In the genomic region with DNA sequence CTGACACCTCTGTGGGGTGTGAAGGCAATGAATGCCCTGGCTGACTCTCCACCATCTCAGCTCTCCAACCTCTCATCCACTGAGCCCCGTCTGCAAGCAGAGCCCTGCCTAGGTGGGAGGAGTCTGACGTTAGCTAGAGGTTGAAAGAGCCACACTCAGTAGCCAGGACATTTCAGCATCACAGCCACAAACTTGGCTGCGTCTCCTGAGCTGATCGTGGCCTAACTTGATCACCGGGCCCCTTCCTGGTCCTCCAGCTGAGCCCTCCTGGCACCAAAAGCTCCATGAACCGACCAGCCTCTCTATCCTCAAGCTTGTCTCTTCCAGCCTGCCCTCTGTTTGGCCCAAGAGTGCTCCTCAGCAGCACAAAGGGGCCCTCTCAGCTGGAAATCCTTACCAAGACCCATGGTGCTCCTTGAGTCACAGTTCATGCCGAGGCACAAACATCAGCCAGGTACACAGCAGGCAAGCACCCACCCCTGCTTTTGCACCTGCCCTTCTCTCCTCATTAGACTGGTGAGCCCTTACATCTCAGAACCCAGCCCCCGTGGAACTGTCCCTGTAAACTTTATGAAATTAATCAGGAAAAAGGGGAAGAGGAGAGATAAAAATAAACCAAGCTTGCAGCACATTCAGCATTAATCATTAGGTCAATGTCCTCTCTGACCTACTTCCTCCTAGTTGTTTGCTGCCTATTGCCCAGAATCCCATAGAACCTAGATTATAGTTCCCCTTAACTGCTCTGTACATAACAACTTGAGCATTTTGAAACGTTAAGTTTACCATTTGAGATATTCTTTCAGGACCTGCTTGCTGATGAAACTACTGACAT, we compare ENCODE assay signal across 19 cellular contexts.
DNase-seq lines count a peak whose midpoint lies in the region; ATAC-seq and TF ChIP-seq lines count a peak whose summit lies in the region.
"Had no signal": no experiment of that assay in that cellular context is flagged by ENCODE, and none has a peak within 500 bp of the region (broad histone marks: within the 10 kb centered on the region; RNA-seq: fewer than 3 reads in every experiment).

No MANE protein-coding gene starts in this region.

- no peaks in the 10 kb centered on the region for H3K9me3 Mint-ChIP-seq in nephron
- H3K9me3 Mint-ChIP-seq in CD4-positive, alpha-beta memory T cell, result peaks cover 0 to 8% (median 5%) of the 10 kb centered on the region in 8 donors

- intact Hi-C loops in CD4-positive, alpha-beta memory T cell (cut with micrococcal nuclease), result no loop called here

- no peaks in the 10 kb centered on the region for H3K4me1 ChIP-seq in CD4-positive, alpha-beta memory T cell (ENCODE audit: insufficient read depth, low read length)
- H3K4me1 ChIP-seq: ascending aorta, BLaER1, parathyroid adenoma had no signal

- peaks cover 16% of the 10 kb centered on the region for H3K27me3 Mint-ChIP-seq in nephron (ENCODE audit: low read depth)
- peaks cover 5 to 25% of the 10 kb centered on the region in 2 donors for H3K27me3 Mint-ChIP-seq in CD4-positive, alpha-beta memory T cell

- H3K27ac ChIP-seq in CD4-positive, alpha-beta memory T cell (ENCODE audit: low read depth, low read length), result no peak overlapping the region
- H3K27ac ChIP-seq: ascending aorta, BLaER1, parathyroid adenoma had no signal

- TF ChIP-seq CTCF in nephron (IDR thresholded peaks at IDR 0.05; ENCODE audit: unreplicated experiment in 3 of 3), result no peak

- H3K4me3 ChIP-seq in CD4-positive, alpha-beta memory T cell (ENCODE audit: low read length in 2 of 2), result no peak overlapping the region
- H3K4me3 ChIP-seq: ascending aorta, BLaER1 had no signal

- peak overlapping the region; percentile 2 to 94 (median 43) for H3K27ac Mint-ChIP-seq in nephron
- no peak overlapping the region for H3K27ac Mint-ChIP-seq in CD4-positive, alpha-beta memory T cell
- H3K27ac Mint-ChIP-seq: effector memory CD8-positive, alpha-beta T cell had no signal

- H3K4me1 Mint-ChIP-seq in nephron, result peaks cover 6% of the 10 kb centered on the region
- no peaks in the 10 kb centered on the region for H3K4me1 Mint-ChIP-seq in CD4-positive, alpha-beta memory T cell

- POLR2A ChIA-PET in CD4-positive, alpha-beta memory T cell (lab: Charles Lee; ENCODE audit: partially characterized antibody), result no interaction called here

- no peaks in the 10 kb centered on the region for H3K36me3 ChIP-seq in CD4-positive, alpha-beta memory T cell (ENCODE audit: insufficient read depth, low read length)
- H3K36me3 ChIP-seq: ascending aorta, BLaER1 had no signal

- no peaks in the 10 kb centered on the region for H3K9me3 ChIP-seq in CD4-positive, alpha-beta memory T cell (ENCODE audit: control insufficient read depth in 1 of 2, low read length in 2 of 2)
- H3K9me3 ChIP-seq: ascending aorta, BLaER1 had no signal

- H3K4me3 Mint-ChIP-seq in nephron, result no peak overlapping the region
- H3K4me3 Mint-ChIP-seq in CD4-positive, alpha-beta memory T cell, result no peak overlapping the region
- H3K4me3 Mint-ChIP-seq: effector memory CD8-positive, alpha-beta T cell had no signal

- H3K36me3 Mint-ChIP-seq in nephron (ENCODE audit: low read depth), result no peaks in the 10 kb centered on the region
- H3K36me3 Mint-ChIP-seq in CD4-positive, alpha-beta memory T cell, result no peaks in the 10 kb centered on the region

- peaks cover 4% of the 10 kb centered on the region for H3K27me3 ChIP-seq in CD4-positive, alpha-beta memory T cell (ENCODE audit: insufficient read depth, low read length)
- H3K27me3 ChIP-seq: ascending aorta, BLaER1 had no signal

- ATAC-seq in esophagus mucosa, result peak; percentile 18
- no peak for ATAC-seq in HG02763 (IDR thresholded peaks at IDR 0.05; ENCODE audit: unreplicated experiment)
- ATAC-seq: effector memory CD8-positive, alpha-beta T cell had no signal

- CTCF ChIA-PET in CD4-positive, alpha-beta memory T cell (lab: Charles Lee; ENCODE audit: partially characterized antibody), result no interaction called here

- DNase-seq in DMS153 treated with DMSO at 0.1 percent for 48 hours (lab: John Stamatoyannopoulos, UW; ENCODE audit: unreplicated experiment) (peak; percentile 61), NCI-H510A (lab: John Stamatoyannopoulos, UW) (peak; percentile 4), middle frontal gyrus (ENCODE audit: extremely low spot score, low spot score) (no peak)
- DNase-seq in activated CD4-positive, alpha-beta T cell treated with anti-CD3 and anti-CD28 coated beads, Interleukin-2, amount 50 U/mL, for 48 hours, result no peak
- DNase-seq in CD4-positive, alpha-beta memory T cell, result no peak
- DNase-seq: activated CD4-positive, CD25-positive, alpha-beta regulatory T cell treated with anti-CD3 and anti-CD28 coated beads, Interleukin-2, amount 50 U/mL, for 72 hours; effector memory CD8-positive, alpha-beta T cell; GDM1; IMR-90; NCI-H1694; stimulated activated CD4-positive, alpha-beta T cell treated with anti-CD3 and anti-CD28 coated beads, Interleukin-4, amount 100 ng/mL, for 1 hour; stimulated activated naive CD4-positive, alpha-beta T cell; SW 1271 had no signal

Comparison
In these comparisons a context has a peak if more than half of its experiments do, and no peak if none do; other contexts are left out.
1. DNase-seq: peak in DMS153 treated with DMSO at 0.1 percent for 48 hours (single experiment) and NCI-H510A (single experiment); none in activated CD4-positive, alpha-beta T cell treated with anti-CD3 and anti-CD28 coated beads, Interleukin-2, amount 50 U/mL, for 48 hours (0 of 2), CD4-positive, alpha-beta memory T cell (0 of 5) and middle frontal gyrus (single experiment).
2. H3K27ac Mint-ChIP-seq: peak in nephron (3 of 3); none in CD4-positive, alpha-beta memory T cell (0 of 7).